Comparison of ENCODE assay signal across 9 cellular contexts in genomic region chr1:31421404-31422040, GRCh38. TPM values are rescaled to one million over a fixed set of nuclear protein-coding genes. Genes with fewer than 3 reads are reported as not detected.
DNase-seq lines count a peak whose midpoint lies in the region; ATAC-seq and TF ChIP-seq lines count a peak whose summit lies in the region.
"Had no signal": no experiment of that assay in that cellular context is flagged by ENCODE, and none has a peak within 500 bp of the region (broad histone marks: within the 10 kb centered on the region; RNA-seq: fewer than 3 reads in every experiment).

No MANE protein-coding gene starts in this region.

- DNase-seq in Caco-2 (peak in 1 of 2 experiments; percentile 48), iPS-NIHi7 (ENCODE audit: extremely low spot score) (peak; percentile 72)
- DNase-seq in stimulated activated CD4-positive, alpha-beta T cell treated with anti-CD3 and anti-CD28 coated beads, Interleukin-1b, Interleukin-23, amount 100 ng/mL, for 48 hours, result no peak
- no peak for DNase-seq in activated naive CD4-positive, alpha-beta T cell treated with anti-CD3 and anti-CD28 coated beads, Interleukin-2, amount 10 ng/mL, durations not matched to agents 7 days and 5 days
- DNase-seq: NCI-H774 had no signal

- no peak overlapping the region for H3K27ac ChIP-seq in HEK293 (ENCODE audit: extremely low read depth, low read depth, low read length)

- intact Hi-C loops in Caco-2 (cut with micrococcal nuclease; ENCODE audit: unreplicated experiment), result loop anchor here (1.0 to 10.0 kb wide), 5 partner anchors 27 to 237 kb away; partner anchors contain the start of genes FABP3, SNRNP40 and ZCCHC17

- TF ChIP-seq CTCF in Caco-2 (IDR thresholded peaks at IDR 0.05; ENCODE audit: insufficient read depth in 1 of 2, low read depth in 1 of 2, low read length in 1 of 2, severe bottlenecking in 1 of 2, unreplicated experiment in 1 of 2) (peak in 1 of 2 experiments; percentile 48), HEK293 (tag by site-specific recombination; IDR thresholded peaks at IDR 0.05) (peak; percentile 48)

- no peaks in the 10 kb centered on the region for H3K36me3 Mint-ChIP-seq in Caco-2 (ENCODE audit: insufficient read depth, unreplicated experiment)
- H3K36me3 Mint-ChIP-seq in activated naive CD4-positive, alpha-beta T cell treated with anti-CD3 and anti-CD28 coated beads, Interleukin-2, amount 10 ng/mL, durations not matched to agents 7 days and 5 days, result no peaks in the 10 kb centered on the region

- no peak overlapping the region for H3K4me3 Mint-ChIP-seq in Caco-2 (ENCODE audit: unreplicated experiment)
- H3K4me3 Mint-ChIP-seq in activated naive CD4-positive, alpha-beta T cell treated with anti-CD3 and anti-CD28 coated beads, Interleukin-2, amount 10 ng/mL, durations not matched to agents 7 days and 5 days, result no peak overlapping the region

- no peaks in the 10 kb centered on the region for H3K27me3 ChIP-seq in Caco-2 (replicated peaks; ENCODE audit: control insufficient read depth, insufficient read depth, low read length)

- no peaks in the 10 kb centered on the region for H3K4me1 Mint-ChIP-seq in Caco-2 (ENCODE audit: low read depth, unreplicated experiment)
- H3K4me1 Mint-ChIP-seq in activated naive CD4-positive, alpha-beta T cell treated with anti-CD3 and anti-CD28 coated beads, Interleukin-2, amount 10 ng/mL, durations not matched to agents 7 days and 5 days, result peaks cover 4% of the 10 kb centered on the region

- no peaks in the 10 kb centered on the region for H3K27me3 Mint-ChIP-seq in Caco-2 (ENCODE audit: insufficient read depth, unreplicated experiment)
- H3K27me3 Mint-ChIP-seq in activated naive CD4-positive, alpha-beta T cell treated with anti-CD3 and anti-CD28 coated beads, Interleukin-2, amount 10 ng/mL, durations not matched to agents 7 days and 5 days, result peaks cover 53% of the 10 kb centered on the region

- CTCF ChIA-PET in Caco-2 (lab: Charles Lee) (interaction anchor here (0.6 to 2.7 kb wide), 10 partner anchors 24 to 240 kb away, joined by 3 to 19 read pairs (median 4); no protein-coding TSS in a partner anchor), HEK293 (lab: Yijun Ruan, JAX) (interaction anchor here (0.6 to 10.9 kb wide), 27 partner anchors 8 to 360 kb away, joined by 3 to 146 read pairs (median 5); partner anchors contain the start of gene SERINC2)
- CTCF ChIA-PET in activated naive CD4-positive, alpha-beta T cell treated with anti-CD3 and anti-CD28 coated beads, Interleukin-2, amount 10 ng/mL, durations not matched to agents 7 days and 5 days (lab: Charles Lee), result interaction anchor here (0.8 to 8.6 kb wide), 7 partner anchors 11 to 703 kb away, joined by 3 to 69 read pairs (median 18); no protein-coding TSS in a partner anchor

- H3K4me1 ChIP-seq in Caco-2 (peaks cover 3% of the 10 kb centered on the region; the same call in 1 of the 2 replicates), HEK293 (ENCODE audit: control insufficient read depth, insufficient read depth, low read length) (no peaks in the 10 kb centered on the region)

- H3K36me3 ChIP-seq in Caco-2 (ENCODE audit: control insufficient read depth, insufficient read depth, low read length) (no peaks in the 10 kb centered on the region), HEK293 (ENCODE audit: control insufficient read depth in 2 of 2, insufficient read depth in 1 of 2, low read length in 2 of 2) (no peaks in the 10 kb centered on the region)

- H3K9me3 Mint-ChIP-seq in Caco-2 (ENCODE audit: unreplicated experiment), result no peaks in the 10 kb centered on the region
- H3K9me3 Mint-ChIP-seq in activated naive CD4-positive, alpha-beta T cell treated with anti-CD3 and anti-CD28 coated beads, Interleukin-2, amount 10 ng/mL, durations not matched to agents 7 days and 5 days, result no peaks in the 10 kb centered on the region

- H3K9me3 ChIP-seq in Caco-2 (no peaks in the 10 kb centered on the region), HEK293 (ENCODE audit: control insufficient read depth, insufficient read depth, low read depth, low read length) (no peaks in the 10 kb centered on the region)

- H3K4me3 ChIP-seq in Caco-2 (ENCODE audit: low read depth, low read length) (no peak overlapping the region), HEK293 (ENCODE audit: low read depth, low read length) (no peak overlapping the region)

- peak; percentile 65 for ATAC-seq in SK-N-SH treated with all-trans-retinoic acid at 6 μM for 48 hours
- no peak for ATAC-seq in GM21825 (IDR thresholded peaks at IDR 0.05; ENCODE audit: unreplicated experiment)
- no peak for ATAC-seq in GM18868 (IDR thresholded peaks at IDR 0.05; ENCODE audit: unreplicated experiment)

- peak overlapping the region; percentile 44 for H3K27ac Mint-ChIP-seq in Caco-2 (ENCODE audit: unreplicated experiment)
- no peak overlapping the region for H3K27ac Mint-ChIP-seq in activated naive CD4-positive, alpha-beta T cell treated with anti-CD3 and anti-CD28 coated beads, Interleukin-2, amount 10 ng/mL, durations not matched to agents 7 days and 5 days

- POLR2A ChIA-PET in Caco-2 (lab: Charles Lee), result interaction anchor here (1.0 kb wide), 1 partner anchor 127 kb away, joined by 3 read pairs; no protein-coding TSS in a partner anchor
- POLR2A ChIA-PET in HEK293 (lab: Yijun Ruan, JAX), result interaction anchor here (0.6 to 1.4 kb wide), 4 partner anchors 25 to 367 kb away, joined by 3 read pairs; no protein-coding TSS in a partner anchor

- BruUV-seq in Caco-2 (replicated peaks; lab: Mats Ljungman, UMichigan), result no TSS peak

TF ChIP-seq in HEK293, 187 proteins besides CTCF, POLR2A, EP300 and RAD21 (continues in another document):
- TF ChIP-seq IKZF3 (tag by site-specific recombination; IDR thresholded peaks at IDR 0.05), result no peak
- TF ChIP-seq ZNF692 (tag by site-specific recombination; IDR thresholded peaks at IDR 0.05), result no peak
- no peak for TF ChIP-seq ZNF561 (tag by site-specific recombination; IDR thresholded peaks at IDR 0.05; ENCODE audit: borderline replicate concordance)
- TF ChIP-seq, protein P1, sequence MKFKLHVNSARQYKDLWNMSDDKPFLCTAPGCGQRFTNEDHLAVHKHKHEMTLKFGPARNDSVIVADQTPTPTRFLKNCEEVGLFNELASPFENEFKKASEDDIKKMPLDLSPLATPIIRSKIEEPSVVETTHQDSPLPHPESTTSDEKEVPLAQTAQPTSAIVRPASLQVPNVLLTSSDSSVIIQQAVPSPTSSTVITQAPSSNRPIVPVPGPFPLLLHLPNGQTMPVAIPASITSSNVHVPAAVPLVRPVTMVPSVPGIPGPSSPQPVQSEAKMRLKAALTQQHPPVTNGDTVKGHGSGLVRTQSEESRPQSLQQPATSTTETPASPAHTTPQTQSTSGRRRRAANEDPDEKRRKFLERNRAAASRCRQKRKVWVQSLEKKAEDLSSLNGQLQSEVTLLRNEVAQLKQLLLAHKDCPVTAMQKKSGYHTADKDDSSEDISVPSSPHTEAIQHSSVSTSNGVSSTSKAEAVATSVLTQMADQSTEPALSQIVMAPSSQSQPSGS (tag by site-specific recombination; IDR thresholded peaks at IDR 0.05; ENCODE audit: low read depth), result no peak

TF ChIP-seq in SK-N-SH treated with all-trans-retinoic acid at 6 μM for 48 hours, 23 proteins besides CTCF, POLR2A, EP300 and RAD21:
- no peak for TF ChIP-seq ZNF8 (CRISPR knock-in tag; IDR thresholded peaks at IDR 0.05)
- no peak for TF ChIP-seq ZNF565 (CRISPR knock-in tag; conservative IDR thresholded peaks at IDR 0.05; ENCODE audit: low read depth)
- no peak for TF ChIP-seq ZFP3 (CRISPR knock-in tag; IDR thresholded peaks at IDR 0.05)
- TF ChIP-seq BACH2 (CRISPR knock-in tag; IDR thresholded peaks at IDR 0.05; ENCODE audit: borderline replicate concordance), result no peak
- TF ChIP-seq ZC3H10 (CRISPR knock-in tag; IDR thresholded peaks at IDR 0.05), result no peak

RNA-seq across cellular contexts. Expression of gene SERINC2, which starts 8.5 kb away (rescaled TPM):
- total RNA-seq in Caco-2 (2022), result 29.5 and 30.0 TPM in 2 replicates

RNA-seq across cellular contexts. Expression of gene FABP3, which starts 48.6 kb away (rescaled TPM):
- total RNA-seq in Caco-2 (2022), result 12.1 and 13.0 TPM in 2 replicates
